8 cellular contexts compared by ENCODE assay signal in genomic region chr19:48393559-48394330, GRCh38. TPM values are rescaled to one million over a fixed set of nuclear protein-coding genes. Genes with fewer than 3 reads are reported as not detected.
A peak's percentile ranks its signal among the peaks of the same experiment; 100 is the strongest.
DNase-seq lines count a peak whose midpoint lies in the region; ATAC-seq and TF ChIP-seq lines count a peak whose summit lies in the region.

Gene GRIN2D (plus strand): TSS chr19:48393668. CDS start chr19:48398393, 4,725 bp downstream.

- H3K4me1 Mint-ChIP-seq in chondrocyte (ENCODE audit: low read depth), result peaks cover 49% of the 10 kb centered on the region
- peaks cover 43% of the 10 kb centered on the region for H3K4me1 Mint-ChIP-seq in osteocyte (ENCODE audit: unreplicated experiment)

- DNase-seq in NCI-H1436 (lab: John Stamatoyannopoulos, UW) (peak; percentile 46), NCI-H1436 treated with DMSO at 0.1 percent for 48 hours (lab: John Stamatoyannopoulos, UW) (no peak), NCI-H748 treated with DMSO at 0.1 percent for 48 hours (lab: John Stamatoyannopoulos, UW) (peak; percentile 65), chondrocyte (ENCODE audit: low spot score) (no peak), osteocyte (ENCODE audit: extremely low spot score, unreplicated experiment) (no peak), NCI-H2081 treated with DMSO at 0.1 percent for 48 hours (lab: John Stamatoyannopoulos, UW) (no peak)
- no peak for DNase-seq in stimulated activated CD4-positive, alpha-beta T cell treated with anti-CD3 and anti-CD28 coated beads, Interleukin-2, amount 100 ng/mL, for 48 hours

- H3K27ac Mint-ChIP-seq in chondrocyte (ENCODE audit: unreplicated experiment) (peak within 1 kb of the TSS; percentile 49), osteocyte (ENCODE audit: unreplicated experiment) (peak within 1 kb of the TSS; percentile 44)

- H3K27me3 Mint-ChIP-seq in chondrocyte (ENCODE audit: low read depth), result no peaks in the 10 kb centered on the region
- peaks cover 10% of the 10 kb centered on the region for H3K27me3 Mint-ChIP-seq in osteocyte (ENCODE audit: unreplicated experiment)

- TF ChIP-seq CTCF in chondrocyte (IDR thresholded peaks at IDR 0.05) (peak; percentile 39), osteocyte (IDR thresholded peaks at IDR 0.05) (no peak)

- H3K4me3 Mint-ChIP-seq in chondrocyte (ENCODE audit: unreplicated experiment) (peak within 1 kb of the TSS; percentile 77), osteocyte (ENCODE audit: unreplicated experiment) (peak within 1 kb of the TSS; percentile 58)

- no peaks in the 10 kb centered on the region for H3K9me3 Mint-ChIP-seq in chondrocyte (ENCODE audit: low read depth)
- no peaks in the 10 kb centered on the region for H3K9me3 Mint-ChIP-seq in osteocyte (ENCODE audit: unreplicated experiment)

- H3K36me3 Mint-ChIP-seq in chondrocyte (ENCODE audit: low read depth), result no peaks in the 10 kb centered on the region
- peaks cover under 1% of the 10 kb centered on the region for H3K36me3 Mint-ChIP-seq in osteocyte (ENCODE audit: unreplicated experiment)

- ATAC-seq in GM21423 (IDR thresholded peaks at IDR 0.05; ENCODE audit: unreplicated experiment), result no peak

RNA-seq across cellular contexts. Expression of gene GRIN2D, which starts in this region (rescaled TPM):
- 2.4 to 5.1 TPM (median 4.9 TPM) in 3 replicates for total RNA-seq in chondrocyte
- total RNA-seq in osteocyte, result 0.68 and 1.2 TPM in 2 replicates

Comparison
In these comparisons a context has a peak if more than half of its experiments do, and no peak if none do; other contexts are left out.
1. DNase-seq: peak in NCI-H1436 (single experiment) and NCI-H748 treated with DMSO at 0.1 percent for 48 hours (single experiment); none in NCI-H1436 treated with DMSO at 0.1 percent for 48 hours (single experiment), chondrocyte (single experiment), osteocyte (single experiment), NCI-H2081 treated with DMSO at 0.1 percent for 48 hours (single experiment) and stimulated activated CD4-positive, alpha-beta T cell treated with anti-CD3 and anti-CD28 coated beads, Interleukin-2, amount 100 ng/mL, for 48 hours (0 of 2).